Comparison of ENCODE assay signal across 21 cellular contexts in the genomic region with DNA sequence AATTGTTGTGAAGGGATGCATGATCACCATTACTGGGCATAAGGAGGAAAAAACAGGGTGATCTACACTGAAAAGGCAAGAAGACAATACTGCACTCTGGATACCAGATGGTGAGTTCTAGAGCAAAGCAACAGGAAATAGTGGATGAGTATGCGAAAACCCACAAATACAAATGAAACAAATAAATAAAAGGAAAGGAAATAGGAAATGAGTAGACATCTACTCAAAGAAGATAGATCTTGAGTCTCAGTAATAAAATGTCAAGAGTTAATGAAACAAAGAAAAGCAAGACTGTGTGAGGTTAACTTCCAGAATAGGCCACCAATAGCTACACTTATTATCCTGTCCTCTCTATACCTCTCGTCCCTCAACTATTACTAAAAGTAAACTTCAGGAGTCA. TPM values are rescaled to one million over a fixed set of nuclear protein-coding genes. Genes with fewer than 3 reads are reported as not detected.
DNase-seq lines count a peak whose midpoint lies in the region; ATAC-seq and TF ChIP-seq lines count a peak whose summit lies in the region.
"Had no signal": no experiment of that assay in that cellular context is flagged by ENCODE, and none has a peak within 500 bp of the region (broad histone marks: within the 10 kb centered on the region; RNA-seq: fewer than 3 reads in every experiment).

No MANE protein-coding gene starts in this region.

- H3K4me3 Mint-ChIP-seq in activated CD8-positive, alpha-beta memory T cell treated with anti-CD3 and anti-CD28 coated beads, Interleukin-2, amount 10 ng/mL, durations not matched to agents 7 days and 5 days = no peak overlapping the region
- H3K4me3 Mint-ChIP-seq in T-helper 2 cell treated with Interferon-gamma antibody and Interleukin-4, amounts not matched to agents 5 μg/mL and 100 μg/mL, for 36 hours = peak overlapping the region; percentile 13
- H3K4me3 Mint-ChIP-seq in nephron progenitor cell = no peak overlapping the region
- H3K4me3 Mint-ChIP-seq: CD14-positive monocyte, mesothelial cell of epicardium, neural progenitor cell had no signal

- TF ChIP-seq CTCF in fibroblast of pulmonary artery (IDR thresholded peaks at IDR 0.05; ENCODE audit: low read length, missing control alignments) (no peak), nephron progenitor cell (IDR thresholded peaks at IDR 0.05) (no peak)

- DNase-seq in activated CD8-positive, alpha-beta memory T cell treated with anti-CD3 and anti-CD28 coated beads, Interleukin-2, amount 10 ng/mL, durations not matched to agents 7 days and 5 days = no peak
- DNase-seq in activated CD8-positive, alpha-beta memory T cell treated with anti-CD3 and anti-CD28 coated beads, Interleukin-2, amount 50 U/mL, for 4 hours = no peak
- DNase-seq in GM04504 (ENCODE audit: low read depth) = peak; percentile 4
- DNase-seq in T-helper 2 cell treated with Interferon-gamma antibody and Interleukin-4, amounts not matched to agents 5 μg/mL and 100 μg/mL, for 36 hours (ENCODE audit: low spot score) = no peak
- DNase-seq in fibroblast of pulmonary artery (ENCODE audit: low read depth) = peak; percentile 29
- no peak for DNase-seq in CD1c-positive myeloid dendritic cell (ENCODE audit: extremely low spot score)
- DNase-seq in nephron progenitor cell = no peak
- DNase-seq in HuH-7.5 (ENCODE audit: low spot score) = no peak
- DNase-seq: amygdala, DMS53, left cardiac atrium, NCI-H1436, NCI-H748 treated with DMSO at 0.1 percent for 48 hours, OCI-M1, psoas muscle, SHP77 had no signal

- ATAC-seq in activated CD8-positive, alpha-beta memory T cell treated with anti-CD3 and anti-CD28 coated beads, Interleukin-2, amount 10 ng/mL, durations not matched to agents 7 days and 5 days = peak; percentile 64
- ATAC-seq: left cardiac atrium, psoas muscle had no signal

- peaks cover 78% of the 10 kb centered on the region for H3K36me3 Mint-ChIP-seq in activated CD8-positive, alpha-beta memory T cell treated with anti-CD3 and anti-CD28 coated beads, Interleukin-2, amount 10 ng/mL, durations not matched to agents 7 days and 5 days
- H3K36me3 Mint-ChIP-seq in T-helper 2 cell treated with Interferon-gamma antibody and Interleukin-4, amounts not matched to agents 5 μg/mL and 100 μg/mL, for 36 hours (ENCODE audit: low read depth) = peaks cover 83% of the 10 kb centered on the region
- peaks cover 89% of the 10 kb centered on the region for H3K36me3 Mint-ChIP-seq in nephron progenitor cell (ENCODE audit: low read depth)

- CTCF ChIA-PET in activated CD8-positive, alpha-beta memory T cell treated with anti-CD3 and anti-CD28 coated beads, Interleukin-2, amount 10 ng/mL, durations not matched to agents 7 days and 5 days (lab: Charles Lee) = no interaction called here

- no peaks in the 10 kb centered on the region for H3K27me3 Mint-ChIP-seq in activated CD8-positive, alpha-beta memory T cell treated with anti-CD3 and anti-CD28 coated beads, Interleukin-2, amount 10 ng/mL, durations not matched to agents 7 days and 5 days
- H3K27me3 Mint-ChIP-seq in T-helper 2 cell treated with Interferon-gamma antibody and Interleukin-4, amounts not matched to agents 5 μg/mL and 100 μg/mL, for 36 hours (ENCODE audit: low read depth) = no peaks in the 10 kb centered on the region
- no peaks in the 10 kb centered on the region for H3K27me3 Mint-ChIP-seq in nephron progenitor cell (ENCODE audit: low read depth, poor library complexity)

- H3K4me3 ChIP-seq in fibroblast of pulmonary artery (replicated peaks; ENCODE audit: low read depth, low read length) = no peak overlapping the region
- H3K4me3 ChIP-seq: esophagus muscularis mucosa, neural progenitor cell, psoas muscle had no signal

- H3K27ac Mint-ChIP-seq in activated CD8-positive, alpha-beta memory T cell treated with anti-CD3 and anti-CD28 coated beads, Interleukin-2, amount 10 ng/mL, durations not matched to agents 7 days and 5 days = peak overlapping the region; percentile 70
- H3K27ac Mint-ChIP-seq in T-helper 2 cell treated with Interferon-gamma antibody and Interleukin-4, amounts not matched to agents 5 μg/mL and 100 μg/mL, for 36 hours = peak overlapping the region; percentile 57
- no peak overlapping the region for H3K27ac Mint-ChIP-seq in nephron progenitor cell
- H3K27ac Mint-ChIP-seq: activated T-helper 2 cell treated with anti-CD3 and anti-CD28 coated beads, Interferon-gamma antibody, Interleukin-2, Interleukin-4, amounts not matched to agents 10 μg/mL and 5 μg/mL and 100 μg/mL, durations not matched to agents 14 hours and 24 hours and 36 hours; CD14-positive monocyte; mesothelial cell of epicardium; neural progenitor cell had no signal

- peaks cover 15% of the 10 kb centered on the region for H3K4me1 Mint-ChIP-seq in activated CD8-positive, alpha-beta memory T cell treated with anti-CD3 and anti-CD28 coated beads, Interleukin-2, amount 10 ng/mL, durations not matched to agents 7 days and 5 days
- peaks cover 12% of the 10 kb centered on the region for H3K4me1 Mint-ChIP-seq in T-helper 2 cell treated with Interferon-gamma antibody and Interleukin-4, amounts not matched to agents 5 μg/mL and 100 μg/mL, for 36 hours (ENCODE audit: low read depth)
- no peaks in the 10 kb centered on the region for H3K4me1 Mint-ChIP-seq in nephron progenitor cell
- H3K4me1 Mint-ChIP-seq: CD14-positive monocyte, mesothelial cell of epicardium, neural progenitor cell had no signal

- peaks cover 11% of the 10 kb centered on the region for H3K9me3 Mint-ChIP-seq in activated CD8-positive, alpha-beta memory T cell treated with anti-CD3 and anti-CD28 coated beads, Interleukin-2, amount 10 ng/mL, durations not matched to agents 7 days and 5 days (ENCODE audit: low read depth)
- peaks cover 42% of the 10 kb centered on the region for H3K9me3 Mint-ChIP-seq in T-helper 2 cell treated with Interferon-gamma antibody and Interleukin-4, amounts not matched to agents 5 μg/mL and 100 μg/mL, for 36 hours
- peaks cover 31% of the 10 kb centered on the region for H3K9me3 Mint-ChIP-seq in nephron progenitor cell

RNA-seq across cellular contexts. Expression of a gene that starts 11.7 kb away (rescaled TPM):
- 10 to 100 TPM; 22.0 to 24.9 TPM for total RNA-seq in activated CD8-positive, alpha-beta memory T cell treated with anti-CD3 and anti-CD28 coated beads, Interleukin-2, amount 10 ng/mL, durations not matched to agents 7 days and 5 days

Comparison
In these comparisons a context has a peak if more than half of its experiments do, and no peak if none do; other contexts are left out.
1. DNase-seq: peak in GM04504 (single experiment) and fibroblast of pulmonary artery (single experiment); none in activated CD8-positive, alpha-beta memory T cell treated with anti-CD3 and anti-CD28 coated beads, Interleukin-2, amount 10 ng/mL, durations not matched to agents 7 days and 5 days (single experiment), activated CD8-positive, alpha-beta memory T cell treated with anti-CD3 and anti-CD28 coated beads, Interleukin-2, amount 50 U/mL, for 4 hours (single experiment), T-helper 2 cell treated with Interferon-gamma antibody and Interleukin-4, amounts not matched to agents 5 μg/mL and 100 μg/mL, for 36 hours (single experiment), CD1c-positive myeloid dendritic cell (single experiment), nephron progenitor cell (single experiment) and HuH-7.5 (single experiment).